In genomic region chr4:155011163-155011825, GRCh38 we compare ENCODE assay signal across 1 cellular context.
A peak's percentile ranks its signal among the peaks of the same experiment; 100 is the strongest.
TF ChIP-seq lines count a peak whose summit lies in the region.

No MANE protein-coding gene starts in this region.

TF ChIP-seq in liver, 16 proteins besides CTCF, POLR2A, EP300 and RAD21 (continued from another document):
- peak; percentile 23 for TF ChIP-seq ZBTB33 (IDR thresholded peaks at IDR 0.05)
